In genomic region chr20:52234302-52235045, GRCh38 we compare ENCODE assay signal across 1 cellular context.
TF ChIP-seq lines count a peak whose summit lies in the region.

No MANE protein-coding gene starts in this region.

TF ChIP-seq in HepG2, 621 proteins besides CTCF, POLR2A, EP300 and RAD21 (continued from another document and continues in another):
- TF ChIP-seq ZFP36 (IDR thresholded peaks at IDR 0.05; ENCODE audit: borderline replicate concordance, low read depth, low read length, partially characterized antibody) (no peak), ZNF615 (CRISPR knock-in tag; IDR thresholded peaks at IDR 0.05; ENCODE audit: borderline replicate concordance) (no peak), ZBTB2 (CRISPR knock-in tag; IDR thresholded peaks at IDR 0.05; ENCODE audit: low read depth) (0 out of 2 replicates have a peak, but pooled peaks have one; percentile 38), ZNF800 (CRISPR knock-in tag; IDR thresholded peaks at IDR 0.05) (no peak), DNMT1 (CRISPR knock-in tag; IDR thresholded peaks at IDR 0.05) (no peak), ZNF577 (CRISPR knock-in tag; IDR thresholded peaks at IDR 0.05; ENCODE audit: borderline replicate concordance, low read depth) (no peak), NR0B2 (CRISPR knock-in tag; IDR thresholded peaks at IDR 0.05) (no peak), NCOA1 (CRISPR knock-in tag; IDR thresholded peaks at IDR 0.05) (no peak), TAF1 (CRISPR knock-in tag; IDR thresholded peaks at IDR 0.05) (0 out of 2 replicates have a peak, but pooled peaks have one; percentile 14), SIN3B (IDR thresholded peaks at IDR 0.05; ENCODE audit: low read length) (no peak), BCLAF1 (IDR thresholded peaks at IDR 0.05) (no peak), ZNF12 (CRISPR knock-in tag; IDR thresholded peaks at IDR 0.05) (peak; percentile 80), NCOR1 (IDR thresholded peaks at IDR 0.05; ENCODE audit: borderline replicate concordance, low read length) (peak; percentile 78; the same call in 1 of the 2 replicates), NFRKB (IDR thresholded peaks at IDR 0.05) (no peak), ATF5 (CRISPR knock-in tag; IDR thresholded peaks at IDR 0.05; ENCODE audit: low read depth) (no peak), GFI1 (CRISPR knock-in tag; IDR thresholded peaks at IDR 0.05; ENCODE audit: borderline replicate concordance) (no peak), CHD2 (IDR thresholded peaks at IDR 0.05; ENCODE audit: low read depth, low read length) (no peak), HNRNPK (IDR thresholded peaks at IDR 0.05; ENCODE audit: low read depth, low read length, poor library complexity, severe bottlenecking) (no peak), CCDC6 (CRISPR knock-in tag; IDR thresholded peaks at IDR 0.05) (no peak), SNAPC2 (CRISPR knock-in tag; IDR thresholded peaks at IDR 0.05) (no peak), ZNF616 (CRISPR knock-in tag; IDR thresholded peaks at IDR 0.05; ENCODE audit: low read depth) (no peak), GABPB1 (CRISPR knock-in tag; IDR thresholded peaks at IDR 0.05) (peak; percentile 24; the same call in 1 of the 2 replicates), ZNF280D (CRISPR knock-in tag; IDR thresholded peaks at IDR 0.05) (no peak), NFYC (CRISPR knock-in tag; IDR thresholded peaks at IDR 0.05) (no peak), NFKBIZ (CRISPR knock-in tag; IDR thresholded peaks at IDR 0.05) (no peak), TFAP4 (IDR thresholded peaks at IDR 0.05; ENCODE audit: borderline replicate concordance, low read depth) (no peak), NR2C2 (CRISPR knock-in tag; IDR thresholded peaks at IDR 0.05; ENCODE audit: borderline replicate concordance) (peak; percentile 96), ZNF572 (CRISPR knock-in tag; IDR thresholded peaks at IDR 0.05) (no peak), ZBTB34 (CRISPR knock-in tag; IDR thresholded peaks at IDR 0.05) (no peak), ZNF776 (CRISPR knock-in tag; IDR thresholded peaks at IDR 0.05) (no peak), TBX2 (CRISPR knock-in tag; IDR thresholded peaks at IDR 0.05; ENCODE audit: borderline replicate concordance) (peak; percentile 58; the same call in 1 of the 2 replicates), ZNF317 (CRISPR knock-in tag; IDR thresholded peaks at IDR 0.05) (no peak), RXRB (CRISPR knock-in tag; IDR thresholded peaks at IDR 0.05; ENCODE audit: borderline replicate concordance) (peak; percentile 71), CBX1 (IDR thresholded peaks at IDR 0.05; ENCODE audit: low read depth) (no peak), ZNF10 (CRISPR knock-in tag; IDR thresholded peaks at IDR 0.05; ENCODE audit: borderline replicate concordance, low read depth) (no peak), GLI4 (CRISPR knock-in tag; IDR thresholded peaks at IDR 0.05; ENCODE audit: borderline replicate concordance) (no peak), ZNF784 (CRISPR knock-in tag; IDR thresholded peaks at IDR 0.05; ENCODE audit: borderline replicate concordance) (no peak), ZMAT5 (CRISPR knock-in tag; IDR thresholded peaks at IDR 0.05; ENCODE audit: borderline replicate concordance, low read depth) (no peak), ZMAT3 (CRISPR knock-in tag; conservative IDR thresholded peaks at IDR 0.05) (no peak), CREB1 (IDR thresholded peaks at IDR 0.05) (peak; percentile 31; the same call in 1 of the 2 replicates), CREB1 (CRISPR knock-in tag; IDR thresholded peaks at IDR 0.05) (no peak), REXO4 (CRISPR knock-in tag; IDR thresholded peaks at IDR 0.05; ENCODE audit: borderline replicate concordance) (no peak), MNT (IDR thresholded peaks at IDR 0.05) (no peak), HES4 (CRISPR knock-in tag; IDR thresholded peaks at IDR 0.05; ENCODE audit: borderline replicate concordance) (no peak), ZNF788 (CRISPR knock-in tag; IDR thresholded peaks at IDR 0.05; ENCODE audit: borderline replicate concordance) (no peak)
